ENCODE assay signal across 35 cellular contexts in genomic region chr12:112535017-112535416, GRCh38.
"Had no signal": no experiment of that assay in that cellular context is flagged by ENCODE, and none has a peak within 500 bp of the region (broad histone marks: within the 10 kb centered on the region; RNA-seq: fewer than 3 reads in every experiment).

No MANE protein-coding gene starts in this region.

- ATAC-seq: activated CD8-positive, alpha-beta T cell treated with anti-CD3 and anti-CD28 coated beads for 36 hours; activated naive CD4-positive, alpha-beta T cell treated with anti-CD3 and anti-CD28 coated beads, Interleukin-2, amount 50 U/mL, for 72 hours; body of pancreas had no signal

- H3K4me1 ChIP-seq: adrenal gland, body of pancreas had no signal

- H3K9me3 Mint-ChIP-seq: activated B cell treated with CpG ODN at 0.5 μM for 24 hours; activated CD4-positive, alpha-beta memory T cell treated with anti-CD3 and anti-CD28 coated beads for 36 hours; activated CD4-positive, alpha-beta T cell treated with anti-CD3 and anti-CD28 coated beads, Interleukin-2, amount 10 ng/mL, durations not matched to agents 24 days and 14 days; activated CD8-positive, alpha-beta T cell treated with anti-CD3 and anti-CD28 coated beads for 36 hours; activated naive CD4-positive, alpha-beta T cell treated with anti-CD3 and anti-CD28 coated beads for 36 hours; activated naive CD4-positive, alpha-beta T cell treated with anti-CD3 and anti-CD28 coated beads, Interleukin-2, amount 50 U/mL, for 72 hours; activated naive CD8-positive, alpha-beta T cell treated with anti-CD3 and anti-CD28 coated beads for 36 hours; central memory CD8-positive, alpha-beta T cell; T-helper 1 cell treated with Interleukin-12 subunit alpha and Interleukin-12 subunit beta and Interleukin-4 antibody, amounts not matched to agents 30 μg/mL and 1 μg/mL, for 36 hours; T-helper 2 cell treated with Interferon-gamma antibody and Interleukin-4, amounts not matched to agents 5 μg/mL and 100 μg/mL, for 36 hours had no signal

- DNase-seq: activated B cell treated with CpG ODN at 0.5 μM for 24 hours; activated CD4-positive, alpha-beta memory T cell treated with anti-CD3 and anti-CD28 coated beads for 36 hours; activated CD4-positive, alpha-beta T cell treated with anti-CD3 and anti-CD28 coated beads for 4 hours; activated CD4-positive, alpha-beta T cell treated with anti-CD3 and anti-CD28 coated beads, Interleukin-2, amount 10 ng/mL, durations not matched to agents 24 days and 14 days; activated CD4-positive, alpha-beta T cell treated with anti-CD3 and anti-CD28 coated beads, Interleukin-2, amount 50 U/mL, for 1 hour; activated CD4-positive, alpha-beta T cell treated with anti-CD3 and anti-CD28 coated beads, Interleukin-2, amount 50 U/mL, for 4 hours; activated CD4-positive, CD25-positive, alpha-beta regulatory T cell treated with anti-CD3 and anti-CD28 coated beads, Interleukin-2, amount 50 U/mL, for 72 hours; activated CD8-positive, alpha-beta memory T cell treated with anti-CD3 and anti-CD28 coated beads, Interleukin-2, amount 50 U/mL, for 4 hours; activated CD8-positive, alpha-beta T cell treated with anti-CD3 and anti-CD28 coated beads for 36 hours; activated effector memory CD4-positive, alpha-beta T cell treated with anti-CD3 and anti-CD28 coated beads, Interleukin-2, amount 50 U/mL, for 16 hours; activated gamma-delta T cell treated with Interleukin-2 at 50 U/mL for 16 hours; activated naive CD4-positive, alpha-beta T cell; activated naive CD4-positive, alpha-beta T cell treated with anti-CD3 and anti-CD28 coated beads for 36 hours; activated naive CD4-positive, alpha-beta T cell treated with anti-CD3 and anti-CD28 coated beads, Interleukin-2, amount 50 U/mL, for 16 hours; activated naive CD8-positive, alpha-beta T cell treated with anti-CD3 and anti-CD28 coated beads for 36 hours; activated T-cell treated with anti-CD3 and anti-CD28 coated beads for 4 hours; activated T-cell treated with anti-CD3 and anti-CD28 coated beads, Interleukin-2, amount 50 U/mL, for 1 hour; activated T-cell treated with anti-CD3 and anti-CD28 coated beads, Interleukin-2, amount 50 U/mL, for 48 hours; adrenal gland; amniotic stem cell; aorta; body of pancreas; cerebellar nuclear complex; T-helper 1 cell; T-helper 2 cell; T-helper 9 cell had no signal

- H3K4me3 ChIP-seq: adrenal gland, body of pancreas, cardiac muscle cell had no signal

- H3K27ac ChIP-seq: adrenal gland, body of pancreas, cardiac muscle cell, VCaP had no signal

- H3K27me3 Mint-ChIP-seq: central memory CD8-positive, alpha-beta T cell had no signal

- FAIRE-seq: astrocyte, bronchial epithelial cell, TTC549 had no signal

- H3K27me3 ChIP-seq: adrenal gland, body of pancreas, cardiac muscle cell had no signal

- H3K36me3 Mint-ChIP-seq: activated CD4-positive, alpha-beta memory T cell treated with anti-CD3 and anti-CD28 coated beads for 36 hours; activated naive CD4-positive, alpha-beta T cell treated with anti-CD3 and anti-CD28 coated beads, Interleukin-2, amount 50 U/mL, for 72 hours; activated naive CD8-positive, alpha-beta T cell treated with anti-CD3 and anti-CD28 coated beads for 36 hours had no signal

- H3K36me3 ChIP-seq: adrenal gland, cardiac muscle cell had no signal

- H3K4me3 Mint-ChIP-seq: activated B cell treated with CpG ODN at 0.5 μM for 24 hours; activated CD4-positive, alpha-beta memory T cell treated with anti-CD3 and anti-CD28 coated beads for 36 hours; activated CD4-positive, alpha-beta T cell treated with anti-CD3 and anti-CD28 coated beads, Interleukin-2, amount 10 ng/mL, durations not matched to agents 24 days and 14 days; activated CD8-positive, alpha-beta T cell treated with anti-CD3 and anti-CD28 coated beads for 36 hours; activated naive CD4-positive, alpha-beta T cell treated with anti-CD3 and anti-CD28 coated beads for 36 hours; activated naive CD8-positive, alpha-beta T cell treated with anti-CD3 and anti-CD28 coated beads for 36 hours; central memory CD8-positive, alpha-beta T cell; T-helper 1 cell treated with Interleukin-12 subunit alpha and Interleukin-12 subunit beta and Interleukin-4 antibody, amounts not matched to agents 30 μg/mL and 1 μg/mL, for 36 hours; T-helper 2 cell treated with Interferon-gamma antibody and Interleukin-4, amounts not matched to agents 5 μg/mL and 100 μg/mL, for 36 hours had no signal

- H3K27ac Mint-ChIP-seq: activated B cell treated with CpG ODN at 0.5 μM for 24 hours; activated CD4-positive, alpha-beta memory T cell treated with anti-CD3 and anti-CD28 coated beads for 36 hours; activated CD4-positive, alpha-beta T cell treated with anti-CD3 and anti-CD28 coated beads, Interleukin-2, amount 10 ng/mL, durations not matched to agents 24 days and 14 days; activated CD8-positive, alpha-beta T cell treated with anti-CD3 and anti-CD28 coated beads for 36 hours; activated naive CD4-positive, alpha-beta T cell treated with anti-CD3 and anti-CD28 coated beads for 36 hours; activated naive CD4-positive, alpha-beta T cell treated with anti-CD3 and anti-CD28 coated beads, Interleukin-2, amount 50 U/mL, for 72 hours; activated naive CD8-positive, alpha-beta T cell treated with anti-CD3 and anti-CD28 coated beads for 36 hours; T-helper 1 cell treated with Interleukin-12 subunit alpha and Interleukin-12 subunit beta and Interleukin-4 antibody, amounts not matched to agents 30 μg/mL and 1 μg/mL, for 36 hours; T-helper 2 cell treated with Interferon-gamma antibody and Interleukin-4, amounts not matched to agents 5 μg/mL and 100 μg/mL, for 36 hours had no signal

- H3K4me1 Mint-ChIP-seq: activated B cell treated with CpG ODN at 0.5 μM for 24 hours; central memory CD8-positive, alpha-beta T cell had no signal

- H3K9me3 ChIP-seq: adrenal gland, body of pancreas had no signal
